ENCODE assay signal across 1 cellular context in the genomic region with DNA sequence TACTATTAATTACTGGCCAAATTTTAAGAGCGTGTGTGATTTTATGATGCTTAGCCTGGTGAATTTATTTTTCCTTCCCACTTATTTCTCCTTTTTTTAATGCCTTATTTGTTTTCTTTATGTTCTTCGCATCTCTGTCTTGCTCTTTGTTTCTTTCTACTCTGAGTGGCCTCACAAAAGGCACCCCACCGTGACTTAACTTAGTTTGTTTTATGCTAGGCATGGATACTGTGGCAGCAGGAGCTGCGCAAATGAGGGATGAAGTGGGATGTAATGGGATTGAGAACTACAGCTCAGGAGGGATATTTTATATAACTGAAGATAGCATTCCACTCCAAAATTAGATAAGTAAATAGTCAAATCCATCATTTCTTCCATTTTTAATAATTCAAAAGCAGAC.
TF ChIP-seq lines count a peak whose summit lies in the region.

No MANE protein-coding gene starts in this region.

TF ChIP-seq in GM23338, 12 proteins besides CTCF, POLR2A, EP300 and RAD21:
- TF ChIP-seq, protein P1, sequence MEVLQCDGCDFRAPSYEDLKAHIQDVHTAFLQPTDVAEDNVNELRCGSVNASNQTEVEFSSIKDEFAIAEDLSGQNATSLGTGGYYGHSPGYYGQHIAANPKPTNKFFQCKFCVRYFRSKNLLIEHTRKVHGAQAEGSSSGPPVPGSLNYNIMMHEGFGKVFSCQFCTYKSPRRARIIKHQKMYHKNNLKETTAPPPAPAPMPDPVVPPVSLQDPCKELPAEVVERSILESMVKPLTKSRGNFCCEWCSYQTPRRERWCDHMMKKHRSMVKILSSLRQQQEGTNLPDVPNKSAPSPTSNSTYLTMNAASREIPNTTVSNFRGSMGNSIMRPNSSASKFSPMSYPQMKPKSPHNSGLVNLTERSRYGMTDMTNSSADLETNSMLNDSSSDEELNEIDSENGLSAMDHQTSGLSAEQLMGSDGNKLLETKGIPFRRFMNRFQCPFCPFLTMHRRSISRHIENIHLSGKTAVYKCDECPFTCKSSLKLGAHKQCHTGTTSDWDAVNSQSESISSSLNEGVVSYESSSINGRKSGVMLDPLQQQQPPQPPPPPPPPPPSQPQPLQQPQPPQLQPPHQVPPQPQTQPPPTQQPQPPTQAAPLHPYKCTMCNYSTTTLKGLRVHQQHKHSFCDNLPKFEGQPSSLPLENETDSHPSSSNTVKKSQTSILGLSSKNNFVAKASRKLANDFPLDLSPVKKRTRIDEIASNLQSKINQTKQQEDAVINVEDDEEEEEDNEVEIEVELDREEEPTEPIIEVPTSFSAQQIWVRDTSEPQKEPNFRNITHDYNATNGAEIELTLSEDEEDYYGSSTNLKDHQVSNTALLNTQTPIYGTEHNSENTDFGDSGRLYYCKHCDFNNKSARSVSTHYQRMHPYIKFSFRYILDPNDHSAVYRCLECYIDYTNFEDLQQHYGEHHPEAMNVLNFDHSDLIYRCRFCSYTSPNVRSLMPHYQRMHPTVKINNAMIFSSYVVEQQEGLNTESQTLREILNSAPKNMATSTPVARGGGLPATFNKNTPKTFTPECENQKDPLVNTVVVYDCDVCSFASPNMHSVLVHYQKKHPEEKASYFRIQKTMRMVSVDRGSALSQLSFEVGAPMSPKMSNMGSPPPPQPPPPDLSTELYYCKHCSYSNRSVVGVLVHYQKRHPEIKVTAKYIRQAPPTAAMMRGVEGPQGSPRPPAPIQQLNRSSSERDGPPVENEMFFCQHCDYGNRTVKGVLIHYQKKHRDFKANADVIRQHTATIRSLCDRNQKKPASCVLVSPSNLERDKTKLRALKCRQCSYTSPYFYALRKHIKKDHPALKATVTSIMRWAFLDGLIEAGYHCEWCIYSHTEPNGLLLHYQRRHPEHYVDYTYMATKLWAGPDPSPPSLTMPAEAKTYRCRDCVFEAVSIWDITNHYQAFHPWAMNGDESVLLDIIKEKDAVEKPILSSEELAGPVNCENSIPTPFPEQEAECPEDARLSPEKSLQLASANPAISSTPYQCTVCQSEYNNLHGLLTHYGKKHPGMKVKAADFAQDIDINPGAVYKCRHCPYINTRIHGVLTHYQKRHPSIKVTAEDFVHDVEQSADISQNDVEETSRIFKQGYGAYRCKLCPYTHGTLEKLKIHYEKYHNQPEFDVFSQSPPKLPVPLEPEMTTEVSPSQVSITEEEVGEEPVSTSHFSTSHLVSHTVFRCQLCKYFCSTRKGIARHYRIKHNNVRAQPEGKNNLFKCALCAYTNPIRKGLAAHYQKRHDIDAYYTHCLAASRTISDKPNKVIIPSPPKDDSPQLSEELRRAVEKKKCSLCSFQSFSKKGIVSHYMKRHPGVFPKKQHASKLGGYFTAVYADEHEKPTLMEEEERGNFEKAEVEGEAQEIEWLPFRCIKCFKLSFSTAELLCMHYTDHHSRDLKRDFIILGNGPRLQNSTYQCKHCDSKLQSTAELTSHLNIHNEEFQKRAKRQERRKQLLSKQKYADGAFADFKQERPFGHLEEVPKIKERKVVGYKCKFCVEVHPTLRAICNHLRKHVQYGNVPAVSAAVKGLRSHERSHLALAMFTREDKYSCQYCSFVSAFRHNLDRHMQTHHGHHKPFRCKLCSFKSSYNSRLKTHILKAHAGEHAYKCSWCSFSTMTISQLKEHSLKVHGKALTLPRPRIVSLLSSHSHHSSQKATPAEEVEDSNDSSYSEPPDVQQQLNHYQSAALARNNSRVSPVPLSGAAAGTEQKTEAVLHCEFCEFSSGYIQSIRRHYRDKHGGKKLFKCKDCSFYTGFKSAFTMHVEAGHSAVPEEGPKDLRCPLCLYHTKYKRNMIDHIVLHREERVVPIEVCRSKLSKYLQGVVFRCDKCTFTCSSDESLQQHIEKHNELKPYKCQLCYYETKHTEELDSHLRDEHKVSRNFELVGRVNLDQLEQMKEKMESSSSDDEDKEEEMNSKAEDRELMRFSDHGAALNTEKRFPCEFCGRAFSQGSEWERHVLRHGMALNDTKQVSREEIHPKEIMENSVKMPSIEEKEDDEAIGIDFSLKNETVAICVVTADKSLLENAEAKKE (CRISPR knock-in tag; IDR thresholded peaks at IDR 0.05) = no peak
- TF ChIP-seq EZH2 (IDR thresholded peaks at IDR 0.05; ENCODE audit: low read depth, unreplicated experiment) (no peak), ZNF331 (CRISPR knock-in tag; IDR thresholded peaks at IDR 0.05; ENCODE audit: low read depth) (no peak), ZNF114 (CRISPR knock-in tag; IDR thresholded peaks at IDR 0.05) (no peak)
TF ChIP-seq in GM23338: peak in this region for 0.
